ENCODE assay signal across 1 cellular context in genomic region chr1:36450270-36450918, GRCh38.
TF ChIP-seq lines count a peak whose summit lies in the region.

A gene with protein sequence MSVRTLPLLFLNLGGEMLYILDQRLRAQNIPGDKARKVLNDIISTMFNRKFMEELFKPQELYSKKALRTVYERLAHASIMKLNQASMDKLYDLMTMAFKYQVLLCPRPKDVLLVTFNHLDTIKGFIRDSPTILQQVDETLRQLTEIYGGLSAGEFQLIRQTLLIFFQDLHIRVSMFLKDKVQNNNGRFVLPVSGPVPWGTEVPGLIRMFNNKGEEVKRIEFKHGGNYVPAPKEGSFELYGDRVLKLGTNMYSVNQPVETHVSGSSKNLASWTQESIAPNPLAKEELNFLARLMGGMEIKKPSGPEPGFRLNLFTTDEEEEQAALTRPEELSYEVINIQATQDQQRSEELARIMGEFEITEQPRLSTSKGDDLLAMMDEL (minus strand): TSS chr1:36450451. CDS start chr1:36450369, 82 bp downstream.

TF ChIP-seq in H1, 55 proteins besides CTCF, POLR2A, EP300 and RAD21 (continued from another document):
- TF ChIP-seq, protein P1, sequence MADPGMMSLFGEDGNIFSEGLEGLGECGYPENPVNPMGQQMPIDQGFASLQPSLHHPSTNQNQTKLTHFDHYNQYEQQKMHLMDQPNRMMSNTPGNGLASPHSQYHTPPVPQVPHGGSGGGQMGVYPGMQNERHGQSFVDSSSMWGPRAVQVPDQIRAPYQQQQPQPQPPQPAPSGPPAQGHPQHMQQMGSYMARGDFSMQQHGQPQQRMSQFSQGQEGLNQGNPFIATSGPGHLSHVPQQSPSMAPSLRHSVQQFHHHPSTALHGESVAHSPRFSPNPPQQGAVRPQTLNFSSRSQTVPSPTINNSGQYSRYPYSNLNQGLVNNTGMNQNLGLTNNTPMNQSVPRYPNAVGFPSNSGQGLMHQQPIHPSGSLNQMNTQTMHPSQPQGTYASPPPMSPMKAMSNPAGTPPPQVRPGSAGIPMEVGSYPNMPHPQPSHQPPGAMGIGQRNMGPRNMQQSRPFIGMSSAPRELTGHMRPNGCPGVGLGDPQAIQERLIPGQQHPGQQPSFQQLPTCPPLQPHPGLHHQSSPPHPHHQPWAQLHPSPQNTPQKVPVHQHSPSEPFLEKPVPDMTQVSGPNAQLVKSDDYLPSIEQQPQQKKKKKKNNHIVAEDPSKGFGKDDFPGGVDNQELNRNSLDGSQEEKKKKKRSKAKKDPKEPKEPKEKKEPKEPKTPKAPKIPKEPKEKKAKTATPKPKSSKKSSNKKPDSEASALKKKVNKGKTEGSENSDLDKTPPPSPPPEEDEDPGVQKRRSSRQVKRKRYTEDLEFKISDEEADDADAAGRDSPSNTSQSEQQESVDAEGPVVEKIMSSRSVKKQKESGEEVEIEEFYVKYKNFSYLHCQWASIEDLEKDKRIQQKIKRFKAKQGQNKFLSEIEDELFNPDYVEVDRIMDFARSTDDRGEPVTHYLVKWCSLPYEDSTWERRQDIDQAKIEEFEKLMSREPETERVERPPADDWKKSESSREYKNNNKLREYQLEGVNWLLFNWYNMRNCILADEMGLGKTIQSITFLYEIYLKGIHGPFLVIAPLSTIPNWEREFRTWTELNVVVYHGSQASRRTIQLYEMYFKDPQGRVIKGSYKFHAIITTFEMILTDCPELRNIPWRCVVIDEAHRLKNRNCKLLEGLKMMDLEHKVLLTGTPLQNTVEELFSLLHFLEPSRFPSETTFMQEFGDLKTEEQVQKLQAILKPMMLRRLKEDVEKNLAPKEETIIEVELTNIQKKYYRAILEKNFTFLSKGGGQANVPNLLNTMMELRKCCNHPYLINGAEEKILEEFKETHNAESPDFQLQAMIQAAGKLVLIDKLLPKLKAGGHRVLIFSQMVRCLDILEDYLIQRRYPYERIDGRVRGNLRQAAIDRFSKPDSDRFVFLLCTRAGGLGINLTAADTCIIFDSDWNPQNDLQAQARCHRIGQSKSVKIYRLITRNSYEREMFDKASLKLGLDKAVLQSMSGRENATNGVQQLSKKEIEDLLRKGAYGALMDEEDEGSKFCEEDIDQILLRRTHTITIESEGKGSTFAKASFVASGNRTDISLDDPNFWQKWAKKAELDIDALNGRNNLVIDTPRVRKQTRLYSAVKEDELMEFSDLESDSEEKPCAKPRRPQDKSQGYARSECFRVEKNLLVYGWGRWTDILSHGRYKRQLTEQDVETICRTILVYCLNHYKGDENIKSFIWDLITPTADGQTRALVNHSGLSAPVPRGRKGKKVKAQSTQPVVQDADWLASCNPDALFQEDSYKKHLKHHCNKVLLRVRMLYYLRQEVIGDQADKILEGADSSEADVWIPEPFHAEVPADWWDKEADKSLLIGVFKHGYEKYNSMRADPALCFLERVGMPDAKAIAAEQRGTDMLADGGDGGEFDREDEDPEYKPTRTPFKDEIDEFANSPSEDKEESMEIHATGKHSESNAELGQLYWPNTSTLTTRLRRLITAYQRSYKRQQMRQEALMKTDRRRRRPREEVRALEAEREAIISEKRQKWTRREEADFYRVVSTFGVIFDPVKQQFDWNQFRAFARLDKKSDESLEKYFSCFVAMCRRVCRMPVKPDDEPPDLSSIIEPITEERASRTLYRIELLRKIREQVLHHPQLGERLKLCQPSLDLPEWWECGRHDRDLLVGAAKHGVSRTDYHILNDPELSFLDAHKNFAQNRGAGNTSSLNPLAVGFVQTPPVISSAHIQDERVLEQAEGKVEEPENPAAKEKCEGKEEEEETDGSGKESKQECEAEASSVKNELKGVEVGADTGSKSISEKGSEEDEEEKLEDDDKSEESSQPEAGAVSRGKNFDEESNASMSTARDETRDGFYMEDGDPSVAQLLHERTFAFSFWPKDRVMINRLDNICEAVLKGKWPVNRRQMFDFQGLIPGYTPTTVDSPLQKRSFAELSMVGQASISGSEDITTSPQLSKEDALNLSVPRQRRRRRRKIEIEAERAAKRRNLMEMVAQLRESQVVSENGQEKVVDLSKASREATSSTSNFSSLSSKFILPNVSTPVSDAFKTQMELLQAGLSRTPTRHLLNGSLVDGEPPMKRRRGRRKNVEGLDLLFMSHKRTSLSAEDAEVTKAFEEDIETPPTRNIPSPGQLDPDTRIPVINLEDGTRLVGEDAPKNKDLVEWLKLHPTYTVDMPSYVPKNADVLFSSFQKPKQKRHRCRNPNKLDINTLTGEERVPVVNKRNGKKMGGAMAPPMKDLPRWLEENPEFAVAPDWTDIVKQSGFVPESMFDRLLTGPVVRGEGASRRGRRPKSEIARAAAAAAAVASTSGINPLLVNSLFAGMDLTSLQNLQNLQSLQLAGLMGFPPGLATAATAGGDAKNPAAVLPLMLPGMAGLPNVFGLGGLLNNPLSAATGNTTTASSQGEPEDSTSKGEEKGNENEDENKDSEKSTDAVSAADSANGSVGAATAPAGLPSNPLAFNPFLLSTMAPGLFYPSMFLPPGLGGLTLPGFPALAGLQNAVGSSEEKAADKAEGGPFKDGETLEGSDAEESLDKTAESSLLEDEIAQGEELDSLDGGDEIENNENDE (IDR thresholded peaks at IDR 0.05; ENCODE audit: insufficient replicate concordance, low read length) = no peak
- TF ChIP-seq JUN (IDR thresholded peaks at IDR 0.05; ENCODE audit: low read depth, low read length) (no peak), GABPA (IDR thresholded peaks at IDR 0.05; ENCODE audit: borderline replicate concordance, insufficient read depth, low read length) (no peak), ASH2L (IDR thresholded peaks at IDR 0.05; ENCODE audit: low read length) (peak; percentile 42), KDM5A (IDR thresholded peaks at IDR 0.05; ENCODE audit: low read length) (no peak), CHD2 (IDR thresholded peaks at IDR 0.05; ENCODE audit: low read length) (peak; percentile 91), BACH1 (IDR thresholded peaks at IDR 0.05; ENCODE audit: low read length) (no peak), SP2 (IDR thresholded peaks at IDR 0.05; ENCODE audit: low read length) (no peak), USF2 (IDR thresholded peaks at IDR 0.05; ENCODE audit: low read length) (no peak), BCL11A (IDR thresholded peaks at IDR 0.05; ENCODE audit: low read depth in 2 of 2, low read length in 2 of 2) (no peak), SIN3A (conservative IDR thresholded peaks at IDR 0.05 in 1 of 2, IDR thresholded peaks at IDR 0.05 in 1 of 2; ENCODE audit: low read depth in 1 of 2, low read length in 2 of 2) (peak; percentile 86 to 98; a peak in 2 of 4 replicates), JUND (IDR thresholded peaks at IDR 0.05; ENCODE audit: low read length) (no peak), TBP (IDR thresholded peaks at IDR 0.05; ENCODE audit: low read depth, low read length) (peak; percentile 53; the same call in 1 of the 2 replicates), CREB1 (IDR thresholded peaks at IDR 0.05) (no peak; the same call in 1 of the 2 replicates), NRF1 (IDR thresholded peaks at IDR 0.05; ENCODE audit: low read depth, low read length) (no peak), KDM1A (IDR thresholded peaks at IDR 0.05; ENCODE audit: borderline replicate concordance, low read length) (no peak), TAF7 (optimal IDR thresholded peaks at IDR 0.05; ENCODE audit: borderline replicate concordance, low read depth, low read length) (peak; percentile 44), PHF8 (conservative IDR thresholded peaks at IDR 0.05; ENCODE audit: low read depth, low read length) (peak; percentile 75), SIX5 (IDR thresholded peaks at IDR 0.05; ENCODE audit: low read depth, low read length) (no peak), HDAC2 (IDR thresholded peaks at IDR 0.05; ENCODE audit: borderline replicate concordance in 1 of 2, low read depth in 2 of 2, low read length in 2 of 2) (peak in 1 of 2 experiments; percentile 87; a peak in 1 of 4 replicates), SP1 (IDR thresholded peaks at IDR 0.05; ENCODE audit: low read depth, low read length) (peak; percentile 98), CTBP2 (IDR thresholded peaks at IDR 0.05; ENCODE audit: borderline replicate concordance, insufficient read depth, insufficient read length, low read length) (no peak), POU5F1 (IDR thresholded peaks at IDR 0.05; ENCODE audit: low read depth, low read length) (no peak), SAP30 (IDR thresholded peaks at IDR 0.05; ENCODE audit: insufficient read depth, insufficient replicate concordance, low read length) (peak; percentile 52), MAFK (IDR thresholded peaks at IDR 0.05; ENCODE audit: low read depth, low read length) (no peak), ATF3 (IDR thresholded peaks at IDR 0.05; ENCODE audit: insufficient read depth, low read depth, low read length) (no peak), RBBP5 (IDR thresholded peaks at IDR 0.05; ENCODE audit: borderline replicate concordance, low read depth, low read length) (peak; percentile 53; the same call in 1 of the 2 replicates), POLR2AphosphoS5 (IDR thresholded peaks at IDR 0.05; ENCODE audit: low read depth, low read length) (peak; percentile 69), MAX (IDR thresholded peaks at IDR 0.05) (peak; percentile 93), CEBPB (IDR thresholded peaks at IDR 0.05; ENCODE audit: low read depth, low read length) (peak; percentile 43), RFX5 (IDR thresholded peaks at IDR 0.05; ENCODE audit: borderline replicate concordance, low read depth, low read length) (no peak), GTF2F1 (IDR thresholded peaks at IDR 0.05; ENCODE audit: borderline replicate concordance, low read depth, low read length) (no peak), ZNF274 (IDR thresholded peaks at IDR 0.05; ENCODE audit: borderline replicate concordance, extremely low read depth, low read length) (no peak), YY1 (IDR thresholded peaks at IDR 0.05; ENCODE audit: low read depth, low read length) (no peak), TEAD4 (IDR thresholded peaks at IDR 0.05; ENCODE audit: low read depth, low read length) (no peak), CHD1 (IDR thresholded peaks at IDR 0.05; ENCODE audit: low read depth, low read length) (no peak), KDM4A (IDR thresholded peaks at IDR 0.05; ENCODE audit: low read depth, low read length, severe bottlenecking) (peak; percentile 48), CBX5 (IDR thresholded peaks at IDR 0.05; ENCODE audit: low read depth, low read length) (no peak), TAF1 (IDR thresholded peaks at IDR 0.05; ENCODE audit: low read depth, low read length) (peak; percentile 74), BRCA1 (IDR thresholded peaks at IDR 0.05; ENCODE audit: low read depth, low read length) (no peak), CBX8 (IDR thresholded peaks at IDR 0.05; ENCODE audit: borderline replicate concordance, low read depth, low read length) (no peak)
- TF ChIP-seq, protein P2, sequence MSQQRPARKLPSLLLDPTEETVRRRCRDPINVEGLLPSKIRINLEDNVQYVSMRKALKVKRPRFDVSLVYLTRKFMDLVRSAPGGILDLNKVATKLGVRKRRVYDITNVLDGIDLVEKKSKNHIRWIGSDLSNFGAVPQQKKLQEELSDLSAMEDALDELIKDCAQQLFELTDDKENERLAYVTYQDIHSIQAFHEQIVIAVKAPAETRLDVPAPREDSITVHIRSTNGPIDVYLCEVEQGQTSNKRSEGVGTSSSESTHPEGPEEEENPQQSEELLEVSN (IDR thresholded peaks at IDR 0.05) = peak; percentile 97
- TF ChIP-seq, protein P3, sequence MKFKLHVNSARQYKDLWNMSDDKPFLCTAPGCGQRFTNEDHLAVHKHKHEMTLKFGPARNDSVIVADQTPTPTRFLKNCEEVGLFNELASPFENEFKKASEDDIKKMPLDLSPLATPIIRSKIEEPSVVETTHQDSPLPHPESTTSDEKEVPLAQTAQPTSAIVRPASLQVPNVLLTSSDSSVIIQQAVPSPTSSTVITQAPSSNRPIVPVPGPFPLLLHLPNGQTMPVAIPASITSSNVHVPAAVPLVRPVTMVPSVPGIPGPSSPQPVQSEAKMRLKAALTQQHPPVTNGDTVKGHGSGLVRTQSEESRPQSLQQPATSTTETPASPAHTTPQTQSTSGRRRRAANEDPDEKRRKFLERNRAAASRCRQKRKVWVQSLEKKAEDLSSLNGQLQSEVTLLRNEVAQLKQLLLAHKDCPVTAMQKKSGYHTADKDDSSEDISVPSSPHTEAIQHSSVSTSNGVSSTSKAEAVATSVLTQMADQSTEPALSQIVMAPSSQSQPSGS (IDR thresholded peaks at IDR 0.05; ENCODE audit: low read length) = no peak
